ENCODE assay signal across 2 cellular contexts in genomic region chr7:81725496-81726117, GRCh38.
TF ChIP-seq lines count a peak whose summit lies in the region.

No MANE protein-coding gene starts in this region.

TF ChIP-seq in WTC11, 78 proteins besides CTCF, POLR2A, EP300 and RAD21 (continued from another document):
- TF ChIP-seq ZNF425 (CRISPR knock-in tag; conservative IDR thresholded peaks at IDR 0.05): no peak
- no peak for TF ChIP-seq PRDM15 (CRISPR knock-in tag; IDR thresholded peaks at IDR 0.05)
- no peak for TF ChIP-seq FOXP1 (CRISPR knock-in tag; IDR thresholded peaks at IDR 0.05; ENCODE audit: borderline replicate concordance)
- no peak for TF ChIP-seq FOXK1 (CRISPR knock-in tag; IDR thresholded peaks at IDR 0.05)
- TF ChIP-seq ZNF512 (CRISPR knock-in tag; IDR thresholded peaks at IDR 0.05; ENCODE audit: borderline replicate concordance): no peak
- no peak for TF ChIP-seq ZNF416 (CRISPR knock-in tag; IDR thresholded peaks at IDR 0.05)
- no peak for TF ChIP-seq TEAD1 (CRISPR knock-in tag; IDR thresholded peaks at IDR 0.05)
- TF ChIP-seq AFF4 (CRISPR knock-in tag; IDR thresholded peaks at IDR 0.05; ENCODE audit: borderline replicate concordance): no peak
- no peak for TF ChIP-seq RORB (CRISPR knock-in tag; IDR thresholded peaks at IDR 0.05)
- no peak for TF ChIP-seq ZMAT4 (CRISPR knock-in tag; IDR thresholded peaks at IDR 0.05)
- TF ChIP-seq GRHL2 (CRISPR knock-in tag; IDR thresholded peaks at IDR 0.05; ENCODE audit: insufficient replicate concordance, severe bottlenecking): no peak
- TF ChIP-seq ETV6 (CRISPR knock-in tag; IDR thresholded peaks at IDR 0.05): no peak
- TF ChIP-seq JAZF1 (CRISPR knock-in tag; IDR thresholded peaks at IDR 0.05): no peak
- no peak for TF ChIP-seq GABPB1 (CRISPR knock-in tag; IDR thresholded peaks at IDR 0.05)

TF ChIP-seq in HepG2, 621 proteins besides CTCF, POLR2A, EP300 and RAD21 (continued from another document):
- TF ChIP-seq ZNF10 (CRISPR knock-in tag; IDR thresholded peaks at IDR 0.05; ENCODE audit: borderline replicate concordance, low read depth) (no peak), ZSCAN22 (CRISPR knock-in tag; IDR thresholded peaks at IDR 0.05) (no peak), SMC3 (IDR thresholded peaks at IDR 0.05; ENCODE audit: low read length) (no peak), ZNF557 (CRISPR knock-in tag; IDR thresholded peaks at IDR 0.05) (no peak), IKZF1 (IDR thresholded peaks at IDR 0.05) (no peak), SMYD3 (CRISPR knock-in tag; IDR thresholded peaks at IDR 0.05) (no peak), POGK (CRISPR knock-in tag; conservative IDR thresholded peaks at IDR 0.05) (no peak), ELF3 (CRISPR knock-in tag; IDR thresholded peaks at IDR 0.05) (no peak), PITX1 (CRISPR knock-in tag; IDR thresholded peaks at IDR 0.05) (no peak), CHD2 (IDR thresholded peaks at IDR 0.05; ENCODE audit: low read depth, low read length) (no peak), NR2F2 (IDR thresholded peaks at IDR 0.05; ENCODE audit: borderline replicate concordance, low read depth) (no peak)
